ENCODE assay signal across 13 cellular contexts in the genomic region with DNA sequence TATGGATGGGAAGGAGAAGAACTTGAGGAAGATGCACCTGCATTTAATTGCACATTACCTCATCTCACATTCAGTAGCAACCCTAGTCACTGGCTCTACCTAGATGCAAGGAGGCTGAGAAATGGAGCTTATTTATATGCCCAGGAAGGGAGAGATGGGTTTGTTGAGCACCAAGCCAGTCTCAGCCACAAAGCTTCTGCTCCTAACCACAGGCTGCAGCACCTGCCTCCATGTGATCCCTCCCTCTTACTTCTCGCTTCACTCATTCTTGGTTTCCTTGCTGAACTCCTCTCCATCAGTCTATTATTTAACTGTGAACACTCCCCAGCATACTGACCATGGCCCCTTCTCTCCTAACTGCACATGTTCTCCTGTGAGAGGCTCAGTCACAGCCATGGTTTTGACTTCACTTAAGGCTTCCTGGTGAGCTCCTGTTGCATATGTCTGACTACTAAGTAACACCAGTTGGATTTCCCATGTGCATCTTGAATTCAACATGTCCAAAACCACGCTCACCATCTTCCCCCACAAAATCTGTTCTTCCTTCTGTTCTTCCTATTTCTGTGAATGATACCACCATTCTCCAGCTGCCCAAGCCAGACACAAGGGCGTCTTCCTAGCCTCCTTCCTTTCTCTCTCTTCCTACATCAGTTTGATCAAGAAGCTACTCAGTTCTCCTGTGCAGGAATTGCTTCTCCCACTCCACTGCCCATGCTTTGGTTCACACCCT.
DNase-seq lines count a peak whose midpoint lies in the region; TF ChIP-seq lines count a peak whose summit lies in the region.
"Had no signal": no experiment of that assay in that cellular context is flagged by ENCODE, and none has a peak within 500 bp of the region (broad histone marks: within the 10 kb centered on the region; RNA-seq: fewer than 3 reads in every experiment).

No MANE protein-coding gene starts in this region.

- no peaks in the 10 kb centered on the region for H4K20me1 ChIP-seq in MM.1S (ENCODE audit: insufficient read depth, low read length)

- no peaks in the 10 kb centered on the region for H3K9me2 ChIP-seq in MM.1S (replicated peaks; ENCODE audit: insufficient read depth, low read length)

- no peaks in the 10 kb centered on the region for H3K27me3 Mint-ChIP-seq in activated naive CD4-positive, alpha-beta T cell treated with anti-CD3 and anti-CD28 coated beads, Interleukin-2, amount 50 U/mL, for 24 hours

- no peaks in the 10 kb centered on the region for H3K4me1 ChIP-seq in HEK293 (ENCODE audit: control insufficient read depth, insufficient read depth, low read length)
- no peaks in the 10 kb centered on the region for H3K4me1 ChIP-seq in MM.1S (ENCODE audit: low read length)

- H3K9me3 ChIP-seq in HEK293 (ENCODE audit: control insufficient read depth, insufficient read depth, low read depth, low read length) = no peaks in the 10 kb centered on the region; the same call in 1 of the 2 replicates
- no peaks in the 10 kb centered on the region for H3K9me3 ChIP-seq in MM.1S (replicated peaks; ENCODE audit: insufficient read depth, low read length)

- H3K4me1 Mint-ChIP-seq in activated naive CD4-positive, alpha-beta T cell treated with anti-CD3 and anti-CD28 coated beads, Interleukin-2, amount 50 U/mL, for 24 hours = peaks cover 68% of the 10 kb centered on the region
- H3K4me1 Mint-ChIP-seq: stimulated activated memory B cell treated with anti-CD40 and anti-IgM and Interleukin-4, amounts not matched to agents 10 μg/mL and 1 μg/mL and 100 μg/mL, for 72 hours; WTC11 had no signal

- H2AFZ ChIP-seq in MM.1S (ENCODE audit: low read length) = no peak overlapping the region

- H3K4me3 Mint-ChIP-seq in activated naive CD4-positive, alpha-beta T cell treated with anti-CD3 and anti-CD28 coated beads, Interleukin-2, amount 50 U/mL, for 24 hours = peak overlapping the region; percentile 45
- H3K4me3 Mint-ChIP-seq: stimulated activated memory B cell treated with anti-CD40 and anti-IgM and Interleukin-4, amounts not matched to agents 10 μg/mL and 1 μg/mL and 100 μg/mL, for 72 hours; WTC11 had no signal

- H3F3A ChIP-seq in MM.1S (ENCODE audit: insufficient read depth, low read length) = no peaks in the 10 kb centered on the region

- TF ChIP-seq CTCF in HEK293 (tag by site-specific recombination; IDR thresholded peaks at IDR 0.05) (no peak), MM.1S (IDR thresholded peaks at IDR 0.05; ENCODE audit: low read length) (no peak)

- H3K27ac ChIP-seq in HEK293 (ENCODE audit: extremely low read depth, low read depth, low read length) = no peak overlapping the region
- no peak overlapping the region for H3K27ac ChIP-seq in MM.1S (ENCODE audit: low read length)

- no peaks in the 10 kb centered on the region for H3K27me3 ChIP-seq in MM.1S (replicated peaks; ENCODE audit: insufficient read depth, low read length)

- H3K36me3 ChIP-seq in HEK293 (ENCODE audit: control insufficient read depth in 2 of 2, insufficient read depth in 1 of 2, low read length in 2 of 2) (no peaks in the 10 kb centered on the region), MM.1S (replicated peaks; ENCODE audit: insufficient read depth, low read length) (no peaks in the 10 kb centered on the region)

- no peak overlapping the region for H3K9ac ChIP-seq in MM.1S (ENCODE audit: low read length)

- H3K4me2 ChIP-seq in MM.1S (ENCODE audit: low read depth, low read length) = no peak overlapping the region

- POLR2A ChIA-PET in HEK293 (lab: Yijun Ruan, JAX) = no interaction called here

- peak overlapping the region; percentile 66 for H3K27ac Mint-ChIP-seq in activated naive CD4-positive, alpha-beta T cell treated with anti-CD3 and anti-CD28 coated beads, Interleukin-2, amount 50 U/mL, for 24 hours
- H3K27ac Mint-ChIP-seq: stimulated activated memory B cell treated with anti-CD40 and anti-IgM and Interleukin-4, amounts not matched to agents 10 μg/mL and 1 μg/mL and 100 μg/mL, for 72 hours; WTC11 had no signal

- in situ Hi-C loops in KBM-7 (cut with MboI; ENCODE audit: low pct_unique_long_range_greater_than_20kb, low sequenced_read_pairs) = no loop called here

- H3K9me3 Mint-ChIP-seq in activated naive CD4-positive, alpha-beta T cell treated with anti-CD3 and anti-CD28 coated beads, Interleukin-2, amount 50 U/mL, for 24 hours = peaks cover 25% of the 10 kb centered on the region

- H3K4me3 ChIP-seq in HEK293 (ENCODE audit: low read depth, low read length) (no peak overlapping the region), MM.1S (ENCODE audit: low read length) (no peak overlapping the region)

- H3K79me2 ChIP-seq in MM.1S (ENCODE audit: low read length) = no peaks in the 10 kb centered on the region

- DNase-seq in activated naive CD4-positive, alpha-beta T cell treated with anti-CD3 and anti-CD28 coated beads, Interleukin-2, amount 50 U/mL, for 16 hours = no peak
- peak; percentile 46 for DNase-seq in MM.1S
- DNase-seq in superior temporal gyrus (ENCODE audit: extremely low spot score) = peak; percentile 64
- no peak for DNase-seq in epidermal melanocyte (ENCODE audit: insufficient read length, low spot score)
- no peak for DNase-seq in KBM-7
- DNase-seq in effector CD8-positive, alpha-beta T cell (lab: John Stamatoyannopoulos, UW) = no peak
- DNase-seq: cortex of kidney; NCI-H1694; stimulated activated CD4-positive, alpha-beta T cell treated with anti-CD3 and anti-CD28 coated beads, Interleukin-2, amount 100 ng/mL, for 24 hours had no signal

- CTCF ChIA-PET in HEK293 (lab: Yijun Ruan, JAX) = interaction anchor here (0.7 kb wide), 1 partner anchor 671 kb away, joined by 3 read pairs; no protein-coding TSS in a partner anchor

- H3K36me3 Mint-ChIP-seq in activated naive CD4-positive, alpha-beta T cell treated with anti-CD3 and anti-CD28 coated beads, Interleukin-2, amount 50 U/mL, for 24 hours = peaks cover 49% of the 10 kb centered on the region
- H3K36me3 Mint-ChIP-seq: stimulated activated memory B cell treated with anti-CD40 and anti-IgM and Interleukin-4, amounts not matched to agents 10 μg/mL and 1 μg/mL and 100 μg/mL, for 72 hours had no signal

TF ChIP-seq in HEK293, 187 proteins besides CTCF, POLR2A, EP300 and RAD21:
- no peak for TF ChIP-seq ZFP3 (tag by site-specific recombination; IDR thresholded peaks at IDR 0.05; ENCODE audit: low read depth)
- TF ChIP-seq EGR2 (tag by site-specific recombination; IDR thresholded peaks at IDR 0.05; ENCODE audit: low read depth) = no peak
- TF ChIP-seq, protein P1, sequence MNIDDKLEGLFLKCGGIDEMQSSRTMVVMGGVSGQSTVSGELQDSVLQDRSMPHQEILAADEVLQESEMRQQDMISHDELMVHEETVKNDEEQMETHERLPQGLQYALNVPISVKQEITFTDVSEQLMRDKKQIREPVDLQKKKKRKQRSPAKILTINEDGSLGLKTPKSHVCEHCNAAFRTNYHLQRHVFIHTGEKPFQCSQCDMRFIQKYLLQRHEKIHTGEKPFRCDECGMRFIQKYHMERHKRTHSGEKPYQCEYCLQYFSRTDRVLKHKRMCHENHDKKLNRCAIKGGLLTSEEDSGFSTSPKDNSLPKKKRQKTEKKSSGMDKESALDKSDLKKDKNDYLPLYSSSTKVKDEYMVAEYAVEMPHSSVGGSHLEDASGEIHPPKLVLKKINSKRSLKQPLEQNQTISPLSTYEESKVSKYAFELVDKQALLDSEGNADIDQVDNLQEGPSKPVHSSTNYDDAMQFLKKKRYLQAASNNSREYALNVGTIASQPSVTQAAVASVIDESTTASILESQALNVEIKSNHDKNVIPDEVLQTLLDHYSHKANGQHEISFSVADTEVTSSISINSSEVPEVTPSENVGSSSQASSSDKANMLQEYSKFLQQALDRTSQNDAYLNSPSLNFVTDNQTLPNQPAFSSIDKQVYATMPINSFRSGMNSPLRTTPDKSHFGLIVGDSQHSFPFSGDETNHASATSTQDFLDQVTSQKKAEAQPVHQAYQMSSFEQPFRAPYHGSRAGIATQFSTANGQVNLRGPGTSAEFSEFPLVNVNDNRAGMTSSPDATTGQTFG (tag by site-specific recombination; IDR thresholded peaks at IDR 0.05; ENCODE audit: borderline replicate concordance) = no peak
- no peak for TF ChIP-seq OVOL3 (tag by site-specific recombination; IDR thresholded peaks at IDR 0.05)
- TF ChIP-seq SCRT2 (tag by site-specific recombination; IDR thresholded peaks at IDR 0.05) = 0 out of 2 replicates have a peak, but pooled peaks have one; percentile 11
- TF ChIP-seq GLI2 (tag by site-specific recombination; IDR thresholded peaks at IDR 0.05; ENCODE audit: borderline replicate concordance, low read depth) = no peak
- no peak for TF ChIP-seq TRIM28 (IDR thresholded peaks at IDR 0.05; ENCODE audit: borderline replicate concordance, low read length)

Comparison
In these comparisons a context has a peak if more than half of its experiments do, and no peak if none do; other contexts are left out.
1. DNase-seq: peak in MM.1S (single experiment) and superior temporal gyrus (single experiment); none in activated naive CD4-positive, alpha-beta T cell treated with anti-CD3 and anti-CD28 coated beads, Interleukin-2, amount 50 U/mL, for 16 hours (single experiment), epidermal melanocyte (single experiment), KBM-7 (single experiment) and effector CD8-positive, alpha-beta T cell (single experiment).